ENCODE assay signal across 34 cellular contexts in the genomic region with DNA sequence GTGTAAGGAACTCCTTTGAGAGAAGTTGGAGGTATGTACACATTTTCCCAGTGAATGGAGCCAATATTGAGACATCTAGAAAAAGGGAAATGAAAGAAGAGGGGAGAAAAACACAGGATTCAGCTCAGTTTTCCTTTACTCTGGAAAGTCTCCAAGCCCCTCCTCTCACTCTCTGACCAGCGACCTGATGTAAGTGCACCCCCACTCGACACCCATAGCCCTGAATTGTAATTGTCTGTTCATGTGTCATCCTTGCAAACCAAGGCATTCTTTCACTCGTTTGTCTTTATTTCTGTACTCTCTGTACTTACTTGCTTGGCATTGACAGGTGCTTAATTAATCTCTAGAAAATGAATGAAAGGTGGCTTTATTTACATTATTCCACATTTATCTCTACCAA. TPM values are rescaled to one million over a fixed set of nuclear protein-coding genes. Genes with fewer than 3 reads are reported as not detected.
"Had no signal": no experiment of that assay in that cellular context is flagged by ENCODE, and none has a peak within 500 bp of the region (broad histone marks: within the 10 kb centered on the region; RNA-seq: fewer than 3 reads in every experiment).

No MANE protein-coding gene starts in this region.

- H3K9ac ChIP-seq: parathyroid adenoma had no signal

- H3K27me3 Mint-ChIP-seq: activated naive CD4-positive, alpha-beta T cell treated with anti-CD3 and anti-CD28 coated beads, Interleukin-2, amount 50 U/mL, for 24 hours had no signal

- H3K27me3 ChIP-seq: hepatocyte, spleen, suprapubic skin, tibial artery, upper lobe of right lung had no signal

- H2AFZ ChIP-seq: hepatocyte, parathyroid adenoma had no signal

- H3K4me3 Mint-ChIP-seq: activated CD8-positive, alpha-beta T cell treated with anti-CD3 and anti-CD28 coated beads for 36 hours; activated naive CD4-positive, alpha-beta T cell treated with anti-CD3 and anti-CD28 coated beads, Interleukin-2, amount 50 U/mL, for 24 hours; activated T-cell treated with anti-CD3 and anti-CD28 coated beads, Interleukin-2, amount 50 U/mL, for 4 hours; activated T-helper 17 cell treated with anti-CD3 and anti-CD28 coated beads, Interleukin-2, amount 50 U/mL, for 72 hours; mesothelial cell of epicardium; neural crest cell had no signal

- H3K9me3 Mint-ChIP-seq: activated CD8-positive, alpha-beta T cell treated with anti-CD3 and anti-CD28 coated beads for 36 hours; activated naive CD4-positive, alpha-beta T cell treated with anti-CD3 and anti-CD28 coated beads, Interleukin-2, amount 50 U/mL, for 24 hours had no signal

- H3K4me1 Mint-ChIP-seq: activated naive CD4-positive, alpha-beta T cell treated with anti-CD3 and anti-CD28 coated beads, Interleukin-2, amount 50 U/mL, for 24 hours; activated T-helper 17 cell treated with anti-CD3 and anti-CD28 coated beads, Interleukin-2, amount 50 U/mL, for 72 hours; naive B cell had no signal

- H3K27ac Mint-ChIP-seq: activated CD8-positive, alpha-beta T cell treated with anti-CD3 and anti-CD28 coated beads for 36 hours; activated naive CD4-positive, alpha-beta T cell treated with anti-CD3 and anti-CD28 coated beads, Interleukin-2, amount 50 U/mL, for 24 hours; activated T-helper 17 cell treated with anti-CD3 and anti-CD28 coated beads, Interleukin-2, amount 50 U/mL, for 72 hours; naive B cell had no signal

- H3K4me3 ChIP-seq: esophagus squamous epithelium, hepatocyte, spleen, suprapubic skin, tibial artery, upper lobe of right lung had no signal

- ATAC-seq: activated CD8-positive, alpha-beta T cell treated with anti-CD3 and anti-CD28 coated beads for 36 hours; activated T-cell treated with anti-CD3 and anti-CD28 coated beads, Interleukin-2, amount 50 U/mL, for 4 hours; activated T-helper 17 cell treated with anti-CD3 and anti-CD28 coated beads, Interleukin-2, amount 50 U/mL, for 72 hours; left ventricle myocardium superior; right cardiac atrium; upper lobe of right lung had no signal

- H3K4me1 ChIP-seq: parathyroid adenoma had no signal

- FAIRE-seq: bronchial epithelial cell, colon, frontal cortex, TTC549 had no signal

- H3K4me2 ChIP-seq: hepatocyte had no signal

- H3K36me3 Mint-ChIP-seq: activated naive CD4-positive, alpha-beta T cell treated with anti-CD3 and anti-CD28 coated beads, Interleukin-2, amount 50 U/mL, for 24 hours; mesothelial cell of epicardium; naive B cell had no signal

- H3K36me3 ChIP-seq: esophagus squamous epithelium, spleen, suprapubic skin, tibial artery, upper lobe of right lung had no signal

- H3K27ac ChIP-seq: epithelial cell of prostate, esophagus squamous epithelium, parathyroid adenoma, spleen, suprapubic skin, upper lobe of right lung had no signal

- DNase-seq: activated CD4-positive, alpha-beta T cell treated with anti-CD3 and anti-CD28 coated beads, Interleukin-2, amount 50 U/mL, for 1 hour; activated CD4-positive, CD25-positive, alpha-beta regulatory T cell treated with anti-CD3 and anti-CD28 coated beads, Interleukin-2, amount 50 U/mL, for 72 hours; activated CD8-positive, alpha-beta T cell treated with anti-CD3 and anti-CD28 coated beads for 36 hours; activated gamma-delta T cell treated with Interleukin-2 at 50 U/mL for 16 hours; activated T-cell treated with anti-CD3 and anti-CD28 coated beads, Interleukin-2, amount 50 U/mL, for 4 hours; anterior cingulate cortex; dermis blood vessel endothelial cell; effector CD4-positive, alpha-beta T cell; esophagus squamous epithelium; glutamatergic neuron; islet precursor cell; left ventricle myocardium superior; naive B cell; nucleus accumbens; right cardiac atrium; spleen; stimulated activated naive CD4-positive, alpha-beta T cell; T-helper 1 cell; tibial artery; upper lobe of right lung had no signal

- H3K9me3 ChIP-seq: esophagus squamous epithelium, spleen, suprapubic skin, tibial artery, upper lobe of right lung had no signal

RNA-seq across cellular contexts. Expression of a gene that starts 55.7 kb away (rescaled TPM):
- total RNA-seq: activated CD8-positive, alpha-beta T cell treated with anti-CD3 and anti-CD28 coated beads for 36 hours; activated T-cell treated with anti-CD3 and anti-CD28 coated beads, Interleukin-2, amount 50 U/mL, for 4 hours; activated T-helper 17 cell treated with anti-CD3 and anti-CD28 coated beads, Interleukin-2, amount 50 U/mL, for 72 hours; bronchial epithelial cell; dermis blood vessel endothelial cell; esophagus squamous epithelium; frontal cortex; left ventricle myocardium superior; lung microvascular endothelial cell; neural crest cell; pulmonary artery endothelial cell; spleen; suprapubic skin; upper lobe of right lung had no signal
- polyA plus RNA-seq: hepatocyte, spleen had no signal
